ENCODE assay signal across 8 cellular contexts in genomic region chr1:11802973-11803885, GRCh38. TPM values are rescaled to one million over a fixed set of nuclear protein-coding genes. Genes with fewer than 3 reads are reported as not detected.
A peak's percentile ranks its signal among the peaks of the same experiment; 100 is the strongest.
DNase-seq lines count a peak whose midpoint lies in the region; ATAC-seq and TF ChIP-seq lines count a peak whose summit lies in the region.

No MANE protein-coding gene starts in this region.

- no peak for TF ChIP-seq EP300 in stomach (IDR thresholded peaks at IDR 0.05)

- no CpG with 5 or more reads among the region's 28 CpGs for WGBS in neuronal stem cell (ENCODE audit: extremely low coverage in 2 of 2, insufficient read length in 2 of 2, insufficient replicate concordance in 1 of 2), 2 donors
- WGBS in stomach, 5 donors: 11 to 15% (median 13%) methylated on average over 12 to 28 of the region's 28 CpGs

- ATAC-seq in GM18519 (IDR thresholded peaks at IDR 0.05; ENCODE audit: low FRiP score, unreplicated experiment): no peak

- H2BK120ac ChIP-seq in neuronal stem cell (ENCODE audit: low read depth, low read length): no peak overlapping the region

- peaks cover 16 to 34% of the 10 kb centered on the region in 2 donors for H3K36me3 ChIP-seq in neuronal stem cell (replicated peaks in 1 of 2; ENCODE audit: control insufficient read depth in 2 of 2, insufficient read depth in 2 of 2, low read length in 2 of 2)
- H3K36me3 ChIP-seq in stomach: peaks cover 14 to 35% (median 34%) of the 10 kb centered on the region in 4 donors

- H4K91ac ChIP-seq in neuronal stem cell (ENCODE audit: low read depth, low read length, poor library complexity): no peak overlapping the region

- peak overlapping the region; percentile 99 for H3K18ac ChIP-seq in neuronal stem cell (ENCODE audit: low read length)

- H3K79me1 ChIP-seq in neuronal stem cell (ENCODE audit: low read depth, low read length): peaks cover 3% of the 10 kb centered on the region

- peak overlapping the region; percentile 77 for H3K4ac ChIP-seq in neuronal stem cell (ENCODE audit: low read length)

- peak overlapping the region; percentile 38 to 73 for H3K4me3 ChIP-seq in neuronal stem cell (ENCODE audit: low read length in 2 of 2)
- H3K4me3 ChIP-seq in stomach: peak overlapping the region; percentile 43 to 82 (median 60)

- peaks cover 21 to 39% of the 10 kb centered on the region in 2 donors for H3K4me1 ChIP-seq in neuronal stem cell (ENCODE audit: control insufficient read depth in 2 of 2, insufficient read depth in 1 of 2, low read depth in 1 of 2, low read length in 2 of 2)
- H3K4me1 ChIP-seq in stomach: peaks cover 58 to 72% (median 67%) of the 10 kb centered on the region in 4 donors

- peak overlapping the region; percentile 93 for H3K9ac ChIP-seq in neuronal stem cell (ENCODE audit: low read depth, low read length, poor library complexity)

- peak overlapping the region; percentile 88 for H2AK5ac ChIP-seq in neuronal stem cell (ENCODE audit: low read depth, low read length)

- no peak for TF ChIP-seq CTCF in stomach (IDR thresholded peaks at IDR 0.05)

- no peaks in the 10 kb centered on the region for H3K9me3 ChIP-seq in neuronal stem cell (replicated peaks in 1 of 2; ENCODE audit: control insufficient read depth in 2 of 2, insufficient read depth in 1 of 2, low read depth in 1 of 2, low read length in 2 of 2)
- no peaks in the 10 kb centered on the region for H3K9me3 ChIP-seq in stomach

- H3K23ac ChIP-seq in neuronal stem cell (ENCODE audit: low read depth, low read length, poor library complexity): peak overlapping the region; percentile 86

- peak overlapping the region; percentile 91 for H2BK12ac ChIP-seq in neuronal stem cell (ENCODE audit: low read length)

- H3K27me3 ChIP-seq in neuronal stem cell (ENCODE audit: control insufficient read depth in 3 of 3, insufficient read depth in 3 of 3, low read depth in 1 of 3, low read length in 3 of 3) (no peaks in the 10 kb centered on the region), stomach (no peaks in the 10 kb centered on the region)

- peak overlapping the region; percentile 62 for H2BK15ac ChIP-seq in neuronal stem cell (ENCODE audit: low read length)

- DNase-seq in DMS153 (lab: John Stamatoyannopoulos, UW) (peak; percentile 65), HK-2 (ENCODE audit: unreplicated experiment) (peak; percentile 91), RPMI7951 (ENCODE audit: low read depth) (peak; percentile 95), germinal center (ENCODE audit: low spot score) (peak; percentile 82), neuronal stem cell (ENCODE audit: low spot score) (peak; percentile 89), stomach (peak; percentile 89)
- peak; percentile 68 for DNase-seq in activated naive CD4-positive, alpha-beta T cell treated with Interleukin-2 at 50 U/mL for 16 hours

- H3K27ac ChIP-seq in neuronal stem cell (replicated peaks; ENCODE audit: low read length) (peak overlapping the region; percentile 68), stomach (peak overlapping the region; percentile 97 to 99 (median 99))

- H2AFZ ChIP-seq in neuronal stem cell (ENCODE audit: low read length): peak overlapping the region; percentile 53

- no peak overlapping the region for H3K14ac ChIP-seq in neuronal stem cell (ENCODE audit: low read length)

- no peak overlapping the region for H4K8ac ChIP-seq in neuronal stem cell (ENCODE audit: low read depth, low read length)

- peak overlapping the region; percentile 70 for H2BK5ac ChIP-seq in neuronal stem cell (ENCODE audit: low read length)

- intact Hi-C loops in stomach (cut with DNase I; ENCODE audit: low total_unique reads): no loop called here

- TF ChIP-seq POLR2A in stomach (IDR thresholded peaks at IDR 0.05): peak in 1 of 4 donors; percentile 21

- peak overlapping the region; percentile 96 for H3K4me2 ChIP-seq in neuronal stem cell (ENCODE audit: insufficient read depth, low read length, poor library complexity, severe bottlenecking)

RNA-seq across cellular contexts. Expression of gene MTHFR, which starts 2.5 kb away (rescaled TPM):
- 3.2 and 3.4 TPM in 2 replicates for total RNA-seq in RPMI7951 (2014; rRNA removed; shearing (Covaris generic))
- polyA plus RNA-seq in neuronal stem cell (2013, experiment 1 of 2): 7.3 TPM
- 7.7 TPM for polyA plus RNA-seq in neuronal stem cell (2013, experiment 2 of 2)
- total RNA-seq in stomach: 100 to 1,000 TPM in 2 of 5 donors, 10 to 100 TPM in 3; 42.0 to 171 (median 75.6) TPM
- 1 to 10 TPM; 5.3 to 8.9 (median 5.5) TPM for polyA plus RNA-seq in stomach

RNA-seq across cellular contexts. Expression of gene CLCN6, which starts 2.8 kb away (rescaled TPM):
- total RNA-seq in RPMI7951 (2014; rRNA removed; shearing (Covaris generic)): 5.5 and 6.2 TPM in 2 replicates
- 18.0 TPM for polyA plus RNA-seq in neuronal stem cell (2013, experiment 1 of 2)
- 18.2 TPM for polyA plus RNA-seq in neuronal stem cell (2013, experiment 2 of 2)
- total RNA-seq in stomach: 10 to 100 TPM in 4 of 5 donors, 1 to 10 TPM in 1; 4.9 to 49.6 (median 14.6) TPM
- polyA plus RNA-seq in stomach: 1 to 10 TPM; 4.1 to 6.2 (median 4.1) TPM

RNA-seq across cellular contexts. Expression of gene C1orf167, which starts 41.2 kb away (rescaled TPM):
- not detected in 2 replicates for total RNA-seq in RPMI7951 (2014; rRNA removed; shearing (Covaris generic))
- polyA plus RNA-seq in neuronal stem cell (2013, experiment 1 of 2): 0.77 TPM
- 0.60 TPM for polyA plus RNA-seq in neuronal stem cell (2013, experiment 2 of 2)
- total RNA-seq in stomach: 1 to 10 TPM in 1 of 5 donors, not detected in 4; 1.6 TPM
- polyA plus RNA-seq in stomach: 1 to 10 TPM in 2 of 3 donors, not detected in 1; 2.0 to 4.7 TPM

RNA-seq across cellular contexts. Expression of gene NPPA, which starts 44.4 kb away (rescaled TPM):
- total RNA-seq in RPMI7951 (2014; rRNA removed; shearing (Covaris generic)): not detected in 2 replicates
- not detected for polyA plus RNA-seq in neuronal stem cell (2013, experiment 1 of 2)
- not detected for polyA plus RNA-seq in neuronal stem cell (2013, experiment 2 of 2)
- 1 to 10 TPM in 2 of 5 donors, not detected in 3; 4.2 to 7.2 TPM for total RNA-seq in stomach
- polyA plus RNA-seq in stomach: 1 to 10 TPM in 2 of 3 donors, under 1 TPM in 1; 0.48 to 2.7 (median 2.0) TPM

RNA-seq across cellular contexts. Expression of gene NPPB, which starts 55.5 kb away (rescaled TPM):
- not detected in 2 replicates for total RNA-seq in RPMI7951 (2014; rRNA removed; shearing (Covaris generic))
- 5.4 TPM for polyA plus RNA-seq in neuronal stem cell (2013, experiment 1 of 2)
- polyA plus RNA-seq in neuronal stem cell (2013, experiment 2 of 2): 5.2 TPM
- total RNA-seq in stomach: 1 to 10 TPM in 1 of 5 donors, not detected in 4; 1.6 TPM
- polyA plus RNA-seq in stomach: 10 to 100 TPM in 1 of 3 donors, 1 to 10 TPM in 2; 1.0 to 12.8 (median 3.9) TPM
